Comparison of ENCODE assay signal across 8 cellular contexts in genomic region chr13:28138756-28139470, GRCh38. TPM values are rescaled to one million over a fixed set of nuclear protein-coding genes. Genes with fewer than 3 reads are reported as not detected.
DNase-seq lines count a peak whose midpoint lies in the region; ATAC-seq, FAIRE-seq and TF ChIP-seq lines count a peak whose summit lies in the region.

No MANE protein-coding gene starts in this region.

- peak overlapping the region; percentile 75 for H3K4me3 ChIP-seq in WERI-Rb-1 (ENCODE audit: low read depth, low read length)
- H3K4me3 ChIP-seq in skin epidermis, result peak overlapping the region; percentile 76 to 98 (median 87)

- TF ChIP-seq POLR2A in GM12892 (IDR thresholded peaks at IDR 0.05; ENCODE audit: low read depth, low read length), result peak; percentile 80

- peaks cover 8% of the 10 kb centered on the region; the same call in 1 of the 2 replicates for H3K36me3 ChIP-seq in WERI-Rb-1

- 0 out of 2 replicates have a peak, but pooled peaks have one; percentile 5 for TF ChIP-seq CTCF in WERI-Rb-1 (IDR thresholded peaks at IDR 0.05; ENCODE audit: low read depth, low read length)

- H3K27ac ChIP-seq in WERI-Rb-1 (peak overlapping the region; percentile 99), skin epidermis (peak overlapping the region; percentile 95 to 100 (median 99))

- peak; percentile 76 for FAIRE-seq in GM12892 (lab: Jason Lieb, UNC)

- H3K27me3 ChIP-seq in WERI-Rb-1 (ENCODE audit: insufficient read depth, low read depth, severe bottlenecking), result no peaks in the 10 kb centered on the region

- ATAC-seq in HG02623 (IDR thresholded peaks at IDR 0.05; ENCODE audit: unreplicated experiment), result peak; percentile 34

- no peaks in the 10 kb centered on the region for H3K9me3 ChIP-seq in WERI-Rb-1 (ENCODE audit: severe bottlenecking)

- in situ Hi-C loops in T47D (cut with HindIII; ENCODE audit: low pct_unique_long_range_greater_than_20kb, low sequenced_read_pairs), result no loop called here

- peak; percentile 53 for DNase-seq in GM12892 (ENCODE audit: insufficient read length)
- peak; percentile 56 to 59 for DNase-seq in NCI-H1930 (lab: John Stamatoyannopoulos, UW)
- DNase-seq in WERI-Rb-1, result peak; percentile 94
- peak; percentile 40 to 86 for DNase-seq in T47D (ENCODE audit: low read depth in 1 of 2, low spot score in 1 of 2)
- DNase-seq in iPS-NIHi11 (ENCODE audit: low spot score), result peak; percentile 74
- no peak for DNase-seq in cortex of kidney (lab: John Stamatoyannopoulos, UW)

RNA-seq across cellular contexts. Expression of gene PAN3, which starts 0.6 kb away (rescaled TPM):
- polyA plus RNA-seq in GM12892 (2012; ENCODE audit: missing spikeins), result 20.8 TPM

RNA-seq across cellular contexts. Expression of gene FLT3, which starts 38.5 kb away (rescaled TPM):
- polyA plus RNA-seq in GM12892 (2012; ENCODE audit: missing spikeins), result 0.40 TPM
